1 cellular context compared by ENCODE assay signal in genomic region chr1:225427249-225428065, GRCh38.
TF ChIP-seq lines count a peak whose summit lies in the region.

Gene LBR, minus strand, starts transcription at chr1:225428038. Its CDS starts 3,963 bp downstream, at chr1:225424075.

TF ChIP-seq in WTC11, 78 proteins besides CTCF, POLR2A, EP300 and RAD21 (continued from another document):
- 0 out of 2 replicates have a peak, but pooled peaks have one; percentile 13 for TF ChIP-seq ARID4B (CRISPR knock-in tag; IDR thresholded peaks at IDR 0.05; ENCODE audit: borderline replicate concordance)
- 0 out of 2 replicates have a peak, but pooled peaks have one; percentile 24 for TF ChIP-seq SMAD4 (CRISPR knock-in tag; IDR thresholded peaks at IDR 0.05)
- TF ChIP-seq MYBL2 (CRISPR knock-in tag; IDR thresholded peaks at IDR 0.05) = no peak
- no peak for TF ChIP-seq ZMAT4 (CRISPR knock-in tag; IDR thresholded peaks at IDR 0.05)
